ENCODE assay signal across 23 cellular contexts in genomic region chr11:132078230-132078629, GRCh38.
"Had no signal": no experiment of that assay in that cellular context is flagged by ENCODE, and none has a peak within 500 bp of the region (broad histone marks: within the 10 kb centered on the region; RNA-seq: fewer than 3 reads in every experiment).

No MANE protein-coding gene starts in this region.

- H3K4me2 ChIP-seq: hepatocyte had no signal

- H3K4me1 ChIP-seq: ascending aorta, breast epithelium, sigmoid colon, testis, uterus had no signal

- ATAC-seq: activated CD8-positive, alpha-beta T cell treated with anti-CD3 and anti-CD28 coated beads, Interleukin-2, amount 10 ng/mL, durations not matched to agents 7 days and 5 days; activated naive CD8-positive, alpha-beta T cell treated with anti-CD3 and anti-CD28 coated beads, Interleukin-2, amount 50 U/mL, for 24 hours; left ventricle myocardium superior; mucosa of descending colon had no signal

- H3K36me3 ChIP-seq: ascending aorta, breast epithelium, sigmoid colon, uterus had no signal

- DNase-seq: activated CD4-positive, alpha-beta T cell treated with anti-CD3 and anti-CD28 coated beads for 1 hour; activated CD4-positive, alpha-beta T cell treated with anti-CD3 and anti-CD28 coated beads, Interleukin-2, amount 50 U/mL, for 1 hour; activated CD8-positive, alpha-beta T cell treated with anti-CD3 and anti-CD28 coated beads, Interleukin-2, amount 10 ng/mL, durations not matched to agents 7 days and 5 days; activated gamma-delta T cell; activated naive CD4-positive, alpha-beta T cell treated with anti-CD3 and anti-CD28 coated beads, Interleukin-2, amount 50 U/mL, for 16 hours; activated naive CD8-positive, alpha-beta T cell treated with anti-CD3 and anti-CD28 coated beads, Interleukin-2, amount 50 U/mL, for 24 hours; foreskin fibroblast; left ventricle myocardium superior; mammary epithelial cell; mucosa of descending colon; nephron progenitor cell; occipital lobe; retina; sigmoid colon; stimulated activated CD4-positive, alpha-beta T cell treated with anti-CD3 and anti-CD28 coated beads, Interleukin-4, amount 100 ng/mL, for 1 hour; stimulated activated naive CD4-positive, alpha-beta T cell; T-helper 1 cell; testis; trophoblast cell; uterus had no signal

- H3K27ac ChIP-seq: ascending aorta, breast epithelium, hepatocyte, sigmoid colon, testis, uterus had no signal

- H2AFZ ChIP-seq: hepatocyte had no signal

- H3K4me3 ChIP-seq: ascending aorta, breast epithelium, hepatocyte, mucosa of descending colon, sigmoid colon, testis, uterus had no signal

- H3K27me3 ChIP-seq: ascending aorta, breast epithelium, hepatocyte, sigmoid colon, testis, uterus had no signal

- H3K9me3 ChIP-seq: ascending aorta, testis, uterus had no signal
